In the genomic region with DNA sequence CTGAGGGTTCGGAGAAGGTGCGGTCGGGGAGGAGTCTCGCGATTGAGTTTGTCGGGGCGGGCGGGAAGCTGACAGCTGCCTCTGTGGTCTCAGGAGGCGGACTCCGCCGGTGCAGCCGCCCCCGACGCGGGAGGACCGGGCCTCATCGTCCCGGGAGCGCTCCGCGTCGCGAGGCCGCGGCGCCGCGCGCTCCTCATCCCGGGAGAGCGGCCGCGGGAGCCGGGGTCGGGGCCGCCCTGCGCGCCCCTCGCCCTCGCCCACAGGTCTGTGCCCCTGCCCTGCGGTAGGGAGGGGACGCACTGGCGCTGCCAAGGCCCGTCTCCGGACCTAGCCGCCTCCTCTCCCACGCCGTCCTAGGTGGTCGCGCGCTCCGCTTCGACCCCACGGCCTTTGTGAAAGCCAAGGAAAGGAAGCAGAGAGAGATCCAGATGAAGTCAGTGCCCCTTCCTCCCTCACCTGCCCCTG, we compare ENCODE assay signal across 1 cellular context.
TF ChIP-seq lines count a peak whose summit lies in the region.

No MANE protein-coding gene starts in this region.

TF ChIP-seq in SK-N-SH, 30 proteins besides CTCF, POLR2A, EP300 and RAD21:
- TF ChIP-seq, protein P1, sequence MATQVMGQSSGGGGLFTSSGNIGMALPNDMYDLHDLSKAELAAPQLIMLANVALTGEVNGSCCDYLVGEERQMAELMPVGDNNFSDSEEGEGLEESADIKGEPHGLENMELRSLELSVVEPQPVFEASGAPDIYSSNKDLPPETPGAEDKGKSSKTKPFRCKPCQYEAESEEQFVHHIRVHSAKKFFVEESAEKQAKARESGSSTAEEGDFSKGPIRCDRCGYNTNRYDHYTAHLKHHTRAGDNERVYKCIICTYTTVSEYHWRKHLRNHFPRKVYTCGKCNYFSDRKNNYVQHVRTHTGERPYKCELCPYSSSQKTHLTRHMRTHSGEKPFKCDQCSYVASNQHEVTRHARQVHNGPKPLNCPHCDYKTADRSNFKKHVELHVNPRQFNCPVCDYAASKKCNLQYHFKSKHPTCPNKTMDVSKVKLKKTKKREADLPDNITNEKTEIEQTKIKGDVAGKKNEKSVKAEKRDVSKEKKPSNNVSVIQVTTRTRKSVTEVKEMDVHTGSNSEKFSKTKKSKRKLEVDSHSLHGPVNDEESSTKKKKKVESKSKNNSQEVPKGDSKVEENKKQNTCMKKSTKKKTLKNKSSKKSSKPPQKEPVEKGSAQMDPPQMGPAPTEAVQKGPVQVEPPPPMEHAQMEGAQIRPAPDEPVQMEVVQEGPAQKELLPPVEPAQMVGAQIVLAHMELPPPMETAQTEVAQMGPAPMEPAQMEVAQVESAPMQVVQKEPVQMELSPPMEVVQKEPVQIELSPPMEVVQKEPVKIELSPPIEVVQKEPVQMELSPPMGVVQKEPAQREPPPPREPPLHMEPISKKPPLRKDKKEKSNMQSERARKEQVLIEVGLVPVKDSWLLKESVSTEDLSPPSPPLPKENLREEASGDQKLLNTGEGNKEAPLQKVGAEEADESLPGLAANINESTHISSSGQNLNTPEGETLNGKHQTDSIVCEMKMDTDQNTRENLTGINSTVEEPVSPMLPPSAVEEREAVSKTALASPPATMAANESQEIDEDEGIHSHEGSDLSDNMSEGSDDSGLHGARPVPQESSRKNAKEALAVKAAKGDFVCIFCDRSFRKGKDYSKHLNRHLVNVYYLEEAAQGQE (IDR thresholded peaks at IDR 0.05; ENCODE audit: low read depth, low read length) = no peak
- no peak for TF ChIP-seq EZH2phosphoT487 (IDR thresholded peaks at IDR 0.05; ENCODE audit: borderline replicate concordance, low read depth)
- no peak for TF ChIP-seq SMC3 (IDR thresholded peaks at IDR 0.05; ENCODE audit: low read depth, low read length)
- TF ChIP-seq, protein P2, sequence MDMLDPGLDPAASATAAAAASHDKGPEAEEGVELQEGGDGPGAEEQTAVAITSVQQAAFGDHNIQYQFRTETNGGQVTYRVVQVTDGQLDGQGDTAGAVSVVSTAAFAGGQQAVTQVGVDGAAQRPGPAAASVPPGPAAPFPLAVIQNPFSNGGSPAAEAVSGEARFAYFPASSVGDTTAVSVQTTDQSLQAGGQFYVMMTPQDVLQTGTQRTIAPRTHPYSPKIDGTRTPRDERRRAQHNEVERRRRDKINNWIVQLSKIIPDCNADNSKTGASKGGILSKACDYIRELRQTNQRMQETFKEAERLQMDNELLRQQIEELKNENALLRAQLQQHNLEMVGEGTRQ (IDR thresholded peaks at IDR 0.05; ENCODE audit: borderline replicate concordance, low read depth, low read length) = no peak
- TF ChIP-seq, protein P3, sequence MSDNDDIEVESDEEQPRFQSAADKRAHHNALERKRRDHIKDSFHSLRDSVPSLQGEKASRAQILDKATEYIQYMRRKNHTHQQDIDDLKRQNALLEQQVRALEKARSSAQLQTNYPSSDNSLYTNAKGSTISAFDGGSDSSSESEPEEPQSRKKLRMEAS (IDR thresholded peaks at IDR 0.05; ENCODE audit: low read depth) = no peak
- TF ChIP-seq, protein P4, sequence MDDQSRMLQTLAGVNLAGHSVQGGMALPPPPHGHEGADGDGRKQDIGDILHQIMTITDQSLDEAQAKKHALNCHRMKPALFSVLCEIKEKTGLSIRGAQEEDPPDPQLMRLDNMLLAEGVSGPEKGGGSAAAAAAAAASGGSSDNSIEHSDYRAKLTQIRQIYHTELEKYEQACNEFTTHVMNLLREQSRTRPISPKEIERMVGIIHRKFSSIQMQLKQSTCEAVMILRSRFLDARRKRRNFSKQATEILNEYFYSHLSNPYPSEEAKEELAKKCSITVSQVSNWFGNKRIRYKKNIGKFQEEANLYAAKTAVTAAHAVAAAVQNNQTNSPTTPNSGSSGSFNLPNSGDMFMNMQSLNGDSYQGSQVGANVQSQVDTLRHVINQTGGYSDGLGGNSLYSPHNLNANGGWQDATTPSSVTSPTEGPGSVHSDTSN (IDR thresholded peaks at IDR 0.05) = no peak
